In genomic region chr12:49537231-49537708, GRCh38 we compare ENCODE assay signal across 8 cellular contexts. TPM values are rescaled to one million over a fixed set of nuclear protein-coding genes. Genes with fewer than 3 reads are reported as not detected.
A peak's percentile ranks its signal among the peaks of the same experiment; 100 is the strongest.
DNase-seq lines count a peak whose midpoint lies in the region; ATAC-seq and TF ChIP-seq lines count a peak whose summit lies in the region.

No MANE protein-coding gene starts in this region.

- POLR2A ChIA-PET in MCF 10A (lab: Yijun Ruan, JAX), result interaction anchor here (1.4 kb wide), 1 partner anchor 204 kb away, joined by 4 read pairs; the partner anchor contains the start of gene TMBIM6

- no peak overlapping the region for H2AFZ ChIP-seq in mammary epithelial cell (ENCODE audit: low read depth, low read length)

- no peak overlapping the region for H3K4me2 ChIP-seq in mammary epithelial cell (ENCODE audit: insufficient read depth, low read depth, low read length)

- H3K27me3 ChIP-seq in mammary epithelial cell (ENCODE audit: insufficient read depth, low read length) (no peaks in the 10 kb centered on the region), upper lobe of right lung (peaks cover 48% of the 10 kb centered on the region), tibial nerve (peaks cover 2 to 45% of the 10 kb centered on the region in 2 donors)

- H3K27me3 Mint-ChIP-seq in MCF 10A (ENCODE audit: insufficient read depth, unreplicated experiment), result peaks cover 10% of the 10 kb centered on the region
- H3K27me3 Mint-ChIP-seq in activated naive CD8-positive, alpha-beta T cell treated with anti-CD3 and anti-CD28 coated beads for 36 hours, result peaks cover 38% of the 10 kb centered on the region

- in situ Hi-C loops in mammary epithelial cell (cut with MboI; ENCODE audit: low sequenced_read_pairs in 2 of 2), result no loop called here

- H3K4me1 ChIP-seq in mammary epithelial cell (ENCODE audit: insufficient read depth, low read length), result peaks cover 39% of the 10 kb centered on the region
- peaks cover 6% of the 10 kb centered on the region for H3K4me1 ChIP-seq in upper lobe of right lung
- peaks cover 0 to 30% (median 13%) of the 10 kb centered on the region in 4 donors for H3K4me1 ChIP-seq in tibial nerve

- TF ChIP-seq CTCF in MCF 10A (IDR thresholded peaks at IDR 0.05; ENCODE audit: unreplicated experiment), result no peak
- TF ChIP-seq CTCF in mammary epithelial cell (conservative IDR thresholded peaks at IDR 0.05 in 1 of 2, IDR thresholded peaks at IDR 0.05 in 1 of 2; ENCODE audit: extremely low read depth in 1 of 2, insufficient read depth in 1 of 2, low read depth in 1 of 2, low read length in 2 of 2), result no peak
- no peak for TF ChIP-seq CTCF in lower leg skin (IDR thresholded peaks at IDR 0.05)
- TF ChIP-seq CTCF in upper lobe of right lung (IDR thresholded peaks at IDR 0.05), result no peak
- TF ChIP-seq CTCF in tibial nerve (IDR thresholded peaks at IDR 0.05), result no peak

- H3K9me3 ChIP-seq in mammary epithelial cell (replicated peaks; ENCODE audit: insufficient read depth, low read length) (no peaks in the 10 kb centered on the region), upper lobe of right lung (no peaks in the 10 kb centered on the region), tibial nerve (no peaks in the 10 kb centered on the region)

- BruUV-seq in MCF 10A (replicated peaks; lab: Mats Ljungman, UMichigan), result no TSS peak
- BruUV-seq in mammary epithelial cell (replicated peaks; lab: Mats Ljungman, UMichigan), result no TSS peak

- TF ChIP-seq EP300 in tibial nerve (IDR thresholded peaks at IDR 0.05), result no peak

- no peaks in the 10 kb centered on the region for H3K36me3 ChIP-seq in mammary epithelial cell (ENCODE audit: insufficient read depth, low read length)
- no peaks in the 10 kb centered on the region for H3K36me3 ChIP-seq in upper lobe of right lung
- H3K36me3 ChIP-seq in tibial nerve, result no peaks in the 10 kb centered on the region

- no peaks in the 10 kb centered on the region for H3K79me2 ChIP-seq in mammary epithelial cell (ENCODE audit: insufficient read depth, low read length)

- H3K36me3 Mint-ChIP-seq in MCF 10A (ENCODE audit: insufficient read depth, unreplicated experiment), result no peaks in the 10 kb centered on the region
- H3K36me3 Mint-ChIP-seq in activated naive CD8-positive, alpha-beta T cell treated with anti-CD3 and anti-CD28 coated beads for 36 hours, result no peaks in the 10 kb centered on the region

- no peaks in the 10 kb centered on the region for H4K20me1 ChIP-seq in mammary epithelial cell (ENCODE audit: insufficient read depth, low read length)

- dilution Hi-C loops in mammary epithelial cell (cut with HindIII; ENCODE audit: low sequenced_read_pairs), result no loop called here

- no peak overlapping the region for H3K9ac ChIP-seq in mammary epithelial cell (ENCODE audit: insufficient read depth, low read length)

- 88% methylated on average over 6 of the region's 10 CpGs for WGBS in mammary epithelial cell (ENCODE audit: low coverage, missing lambda C conversion rate)
- 25 to 32% methylated on average over 9 to 10 of the region's 10 CpGs for WGBS in lower leg skin, 2 donors
- 29 to 38% methylated on average over 10 of the region's 10 CpGs for whole genome bisulfite sequencing in tibial nerve, 2 donors

- peak overlapping the region; percentile 62 for H3K4me3 Mint-ChIP-seq in MCF 10A (ENCODE audit: unreplicated experiment)
- peak overlapping the region; percentile 43 for H3K4me3 Mint-ChIP-seq in activated naive CD8-positive, alpha-beta T cell treated with anti-CD3 and anti-CD28 coated beads for 36 hours

- H3K9me3 Mint-ChIP-seq in MCF 10A (ENCODE audit: unreplicated experiment), result no peaks in the 10 kb centered on the region
- H3K9me3 Mint-ChIP-seq in activated naive CD8-positive, alpha-beta T cell treated with anti-CD3 and anti-CD28 coated beads for 36 hours, result no peaks in the 10 kb centered on the region

- TF ChIP-seq POLR2A in lower leg skin (IDR thresholded peaks at IDR 0.05) (no peak), tibial nerve (IDR thresholded peaks at IDR 0.05) (no peak)

- intact Hi-C loops in MCF 10A (cut with micrococcal nuclease), result no loop called here
- intact Hi-C loops in mammary epithelial cell (cut with micrococcal nuclease), result no loop called here
- intact Hi-C loops in lower leg skin (cut with DNase I; ENCODE audit: low total_unique reads), result no loop called here
- intact Hi-C loops in upper lobe of right lung (cut with DNase I), result no loop called here

- DNase-seq in MCF 10A (ENCODE audit: unreplicated experiment), result no peak
- no peak for DNase-seq in mammary epithelial cell
- DNase-seq in activated naive CD8-positive, alpha-beta T cell treated with anti-CD3 and anti-CD28 coated beads for 36 hours, result no peak
- DNase-seq in lower leg skin (ENCODE audit: low spot score in 2 of 2), result peak in 1 of 2 donors; percentile 37
- peak; percentile 34 for DNase-seq in upper lobe of right lung
- no peak for DNase-seq in 8988T
- no peak for DNase-seq in tibial nerve (ENCODE audit: low spot score in 2 of 2)

- ATAC-seq in upper lobe of right lung (no peak), GM19324 (IDR thresholded peaks at IDR 0.05; ENCODE audit: low FRiP score, unreplicated experiment) (no peak)

- CTCF ChIA-PET in MCF 10A (lab: Yijun Ruan, JAX) (interaction anchor here (0.8 to 1.7 kb wide), 3 partner anchors 17 to 179 kb away, joined by 3 to 10 read pairs (median 4); no protein-coding TSS in a partner anchor), mammary epithelial cell (lab: Charles Lee; ENCODE audit: low non-redundant PET) (no interaction called here)

- peaks cover 15% of the 10 kb centered on the region for H3K4me1 Mint-ChIP-seq in MCF 10A (ENCODE audit: insufficient read depth, unreplicated experiment)
- H3K4me1 Mint-ChIP-seq in activated naive CD8-positive, alpha-beta T cell treated with anti-CD3 and anti-CD28 coated beads for 36 hours, result peaks cover 6% of the 10 kb centered on the region

- no peak overlapping the region for H3K27ac ChIP-seq in mammary epithelial cell (ENCODE audit: insufficient read depth, low read depth, low read length)
- H3K27ac ChIP-seq in upper lobe of right lung, result no peak overlapping the region
- no peak overlapping the region for H3K27ac ChIP-seq in tibial nerve

- no peak overlapping the region for H3K4me3 ChIP-seq in mammary epithelial cell (replicated peaks in 1 of 3; ENCODE audit: insufficient read depth in 1 of 3, low read depth in 2 of 3, low read length in 3 of 3)
- peak overlapping the region; percentile 22 for H3K4me3 ChIP-seq in lower leg skin (ENCODE audit: low read depth, poor library complexity, severe bottlenecking)
- H3K4me3 ChIP-seq in upper lobe of right lung, result peak overlapping the region; percentile 53
- H3K4me3 ChIP-seq in tibial nerve, result peak overlapping the region in 2 of 4 donors; percentile 56

- no peak overlapping the region for H3K27ac Mint-ChIP-seq in MCF 10A (ENCODE audit: low read depth, unreplicated experiment)
- H3K27ac Mint-ChIP-seq in activated naive CD8-positive, alpha-beta T cell treated with anti-CD3 and anti-CD28 coated beads for 36 hours, result no peak overlapping the region

RNA-seq across cellular contexts. Expression of gene KCNH3, which starts 1.6 kb away (rescaled TPM):
- not detected in 2 replicates for total RNA-seq in MCF 10A (2022)
- 1 to 10 TPM in 1 of 2 donors, under 1 TPM in 1; under 0.01 to 1.2 TPM for total RNA-seq in mammary epithelial cell
- polyA plus RNA-seq in mammary epithelial cell, result 0.08 TPM
- polyA minus RNA-seq in mammary epithelial cell, result not detected
- 10 to 100 TPM; 10.2 to 10.9 TPM for total RNA-seq in activated naive CD8-positive, alpha-beta T cell treated with anti-CD3 and anti-CD28 coated beads for 36 hours
- 1 to 10 TPM in 1 of 4 donors, under 1 TPM in 1, not detected in 2; 0.17 to 1.1 TPM for total RNA-seq in lower leg skin
- total RNA-seq in upper lobe of right lung, result 0.90 TPM
- under 1 TPM in 2 of 4 donors, not detected in 2; 0.21 to 0.30 TPM for total RNA-seq in tibial nerve

RNA-seq across cellular contexts. Expression of gene MCRS1, which starts 30.7 kb away (rescaled TPM):
- 34.3 and 58.7 TPM in 2 replicates for total RNA-seq in MCF 10A (2022)
- 10 to 100 TPM; 43.8 to 59.5 TPM for total RNA-seq in mammary epithelial cell
- 68.9 TPM for polyA plus RNA-seq in mammary epithelial cell
- 38.1 TPM for polyA minus RNA-seq in mammary epithelial cell
- 10 to 100 TPM; 73.6 to 78.2 TPM for total RNA-seq in activated naive CD8-positive, alpha-beta T cell treated with anti-CD3 and anti-CD28 coated beads for 36 hours
- 10 to 100 TPM; 38.5 to 53.8 (median 41.5) TPM for total RNA-seq in lower leg skin
- total RNA-seq in upper lobe of right lung, result 54.0 TPM
- 10 to 100 TPM; 42.0 to 67.2 (median 64.5) TPM for total RNA-seq in tibial nerve

Comparison
In these comparisons a context has a peak if more than half of its experiments do, and no peak if none do; other contexts are left out.
1. H3K4me3 ChIP-seq: peak in lower leg skin (single experiment) and upper lobe of right lung (single experiment); none in mammary epithelial cell (0 of 3).